Comparison of ENCODE assay signal across 13 cellular contexts in genomic region chr9:137723396-137724113, GRCh38.
DNase-seq lines count a peak whose midpoint lies in the region; ATAC-seq lines count a peak whose summit lies in the region.
"Had no signal": no experiment of that assay in that cellular context is flagged by ENCODE, and none has a peak within 500 bp of the region (broad histone marks: within the 10 kb centered on the region; RNA-seq: fewer than 3 reads in every experiment).

No MANE protein-coding gene starts in this region.

- H3K27me3 ChIP-seq in iPS-18a (ENCODE audit: control insufficient read depth, insufficient read depth, low read length) = no peaks in the 10 kb centered on the region

- H3K4me1 ChIP-seq in iPS-18a (ENCODE audit: control insufficient read depth, low read depth, low read length) = peaks cover 7% of the 10 kb centered on the region

- peaks cover 65% of the 10 kb centered on the region for H3K36me3 Mint-ChIP-seq in stimulated activated effector memory CD8-positive, alpha-beta T cell treated with anti-CD3 and anti-CD28 coated beads, Interleukin-12 subunit alpha, Interleukin-12 subunit beta, amount 100 ng/mL, for 72 hours

- H3K9me3 ChIP-seq in iPS-18a (ENCODE audit: control insufficient read depth, low read depth, low read length) = no peaks in the 10 kb centered on the region

- H3K27ac ChIP-seq in iPS-18a (ENCODE audit: low read length) = peak overlapping the region; percentile 85

- peaks cover 9% of the 10 kb centered on the region for H3K9me3 Mint-ChIP-seq in stimulated activated effector memory CD8-positive, alpha-beta T cell treated with anti-CD3 and anti-CD28 coated beads, Interleukin-12 subunit alpha, Interleukin-12 subunit beta, amount 100 ng/mL, for 72 hours

- peak overlapping the region; percentile 20 for H3K4me3 Mint-ChIP-seq in stimulated activated effector memory CD8-positive, alpha-beta T cell treated with anti-CD3 and anti-CD28 coated beads, Interleukin-12 subunit alpha, Interleukin-12 subunit beta, amount 100 ng/mL, for 72 hours

- H3K4me1 Mint-ChIP-seq in stimulated activated effector memory CD8-positive, alpha-beta T cell treated with anti-CD3 and anti-CD28 coated beads, Interleukin-12 subunit alpha, Interleukin-12 subunit beta, amount 100 ng/mL, for 72 hours = peaks cover 64% of the 10 kb centered on the region

- peak overlapping the region; percentile 93 for H3K27ac Mint-ChIP-seq in stimulated activated effector memory CD8-positive, alpha-beta T cell treated with anti-CD3 and anti-CD28 coated beads, Interleukin-12 subunit alpha, Interleukin-12 subunit beta, amount 100 ng/mL, for 72 hours

- peak; percentile 38 for DNase-seq in activated CD4-positive, alpha-beta T cell treated with anti-CD3 and anti-CD28 coated beads, Interleukin-2, amount 50 U/mL, for 1 hour
- no peak for DNase-seq in activated CD4-positive, alpha-beta T cell treated with anti-CD3 and anti-CD28 coated beads for 4 hours
- DNase-seq in activated gamma-delta T cell treated with Interleukin-2 at 50 U/mL for 16 hours = peak; percentile 23
- DNase-seq in stimulated activated effector memory CD8-positive, alpha-beta T cell treated with anti-CD3 and anti-CD28 coated beads, Interleukin-12 subunit alpha, Interleukin-12 subunit beta, amount 100 ng/mL, for 72 hours (ENCODE audit: low spot score in 2 of 2) = no peak
- DNase-seq in Kasumi-1 (lab: John Stamatoyannopoulos, UW) = no peak
- no peak for DNase-seq in foreskin melanocyte
- DNase-seq in GDM1 (lab: John Stamatoyannopoulos, UW) = no peak
- DNase-seq: EL; midbrain; stimulated activated CD8-positive, alpha-beta memory T cell treated with anti-CD3 and anti-CD28 coated beads, Interleukin-4, amount 100 ng/mL, for 48 hours had no signal

- peaks cover 31% of the 10 kb centered on the region for H3K36me3 ChIP-seq in iPS-18a (ENCODE audit: control insufficient read depth, low read depth, low read length)

- no peak overlapping the region for H3K9ac ChIP-seq in iPS-18a (ENCODE audit: low read length)

- ATAC-seq in stimulated activated effector memory CD8-positive, alpha-beta T cell treated with anti-CD3 and anti-CD28 coated beads, Interleukin-12 subunit alpha, Interleukin-12 subunit beta, amount 100 ng/mL, for 72 hours = no peak
- ATAC-seq: HepG2 had no signal

- H3K4me3 ChIP-seq in iPS-18a (ENCODE audit: low read length) = no peak overlapping the region
- H3K4me3 ChIP-seq: coronary artery had no signal

Comparison
In these comparisons a context has a peak if more than half of its experiments do, and no peak if none do; other contexts are left out.
1. DNase-seq: peak in activated CD4-positive, alpha-beta T cell treated with anti-CD3 and anti-CD28 coated beads, Interleukin-2, amount 50 U/mL, for 1 hour (single experiment) and activated gamma-delta T cell treated with Interleukin-2 at 50 U/mL for 16 hours (single experiment); none in activated CD4-positive, alpha-beta T cell treated with anti-CD3 and anti-CD28 coated beads for 4 hours (0 of 2), stimulated activated effector memory CD8-positive, alpha-beta T cell treated with anti-CD3 and anti-CD28 coated beads, Interleukin-12 subunit alpha, Interleukin-12 subunit beta, amount 100 ng/mL, for 72 hours (0 of 2), Kasumi-1 (0 of 2), foreskin melanocyte (single experiment) and GDM1 (single experiment).